Comparison of ENCODE assay signal across 1 cellular context in the genomic region with DNA sequence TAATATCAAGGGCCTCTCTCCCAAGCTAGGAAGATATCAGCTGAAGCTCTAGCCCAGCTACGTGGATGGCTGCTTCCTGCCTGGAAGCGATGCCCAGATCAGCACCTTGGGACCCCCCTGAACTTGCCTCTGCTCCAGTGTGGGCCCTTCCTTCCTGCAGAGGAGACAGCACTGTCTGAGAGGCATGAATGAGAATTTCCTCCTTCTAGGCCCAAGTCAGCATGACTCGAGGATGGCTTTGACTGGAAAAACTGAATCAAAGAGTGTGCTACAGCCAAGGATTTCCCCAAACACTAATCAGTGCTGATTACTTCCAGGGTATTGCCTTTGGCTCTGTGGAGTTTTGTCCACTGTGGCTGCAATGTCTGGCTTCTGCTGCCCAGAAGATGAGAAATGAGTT.
TF ChIP-seq lines count a peak whose summit lies in the region.

No MANE protein-coding gene starts in this region.

TF ChIP-seq in GM23338, 12 proteins besides CTCF, POLR2A, EP300 and RAD21 (continued from another document):
- TF ChIP-seq, protein P1, sequence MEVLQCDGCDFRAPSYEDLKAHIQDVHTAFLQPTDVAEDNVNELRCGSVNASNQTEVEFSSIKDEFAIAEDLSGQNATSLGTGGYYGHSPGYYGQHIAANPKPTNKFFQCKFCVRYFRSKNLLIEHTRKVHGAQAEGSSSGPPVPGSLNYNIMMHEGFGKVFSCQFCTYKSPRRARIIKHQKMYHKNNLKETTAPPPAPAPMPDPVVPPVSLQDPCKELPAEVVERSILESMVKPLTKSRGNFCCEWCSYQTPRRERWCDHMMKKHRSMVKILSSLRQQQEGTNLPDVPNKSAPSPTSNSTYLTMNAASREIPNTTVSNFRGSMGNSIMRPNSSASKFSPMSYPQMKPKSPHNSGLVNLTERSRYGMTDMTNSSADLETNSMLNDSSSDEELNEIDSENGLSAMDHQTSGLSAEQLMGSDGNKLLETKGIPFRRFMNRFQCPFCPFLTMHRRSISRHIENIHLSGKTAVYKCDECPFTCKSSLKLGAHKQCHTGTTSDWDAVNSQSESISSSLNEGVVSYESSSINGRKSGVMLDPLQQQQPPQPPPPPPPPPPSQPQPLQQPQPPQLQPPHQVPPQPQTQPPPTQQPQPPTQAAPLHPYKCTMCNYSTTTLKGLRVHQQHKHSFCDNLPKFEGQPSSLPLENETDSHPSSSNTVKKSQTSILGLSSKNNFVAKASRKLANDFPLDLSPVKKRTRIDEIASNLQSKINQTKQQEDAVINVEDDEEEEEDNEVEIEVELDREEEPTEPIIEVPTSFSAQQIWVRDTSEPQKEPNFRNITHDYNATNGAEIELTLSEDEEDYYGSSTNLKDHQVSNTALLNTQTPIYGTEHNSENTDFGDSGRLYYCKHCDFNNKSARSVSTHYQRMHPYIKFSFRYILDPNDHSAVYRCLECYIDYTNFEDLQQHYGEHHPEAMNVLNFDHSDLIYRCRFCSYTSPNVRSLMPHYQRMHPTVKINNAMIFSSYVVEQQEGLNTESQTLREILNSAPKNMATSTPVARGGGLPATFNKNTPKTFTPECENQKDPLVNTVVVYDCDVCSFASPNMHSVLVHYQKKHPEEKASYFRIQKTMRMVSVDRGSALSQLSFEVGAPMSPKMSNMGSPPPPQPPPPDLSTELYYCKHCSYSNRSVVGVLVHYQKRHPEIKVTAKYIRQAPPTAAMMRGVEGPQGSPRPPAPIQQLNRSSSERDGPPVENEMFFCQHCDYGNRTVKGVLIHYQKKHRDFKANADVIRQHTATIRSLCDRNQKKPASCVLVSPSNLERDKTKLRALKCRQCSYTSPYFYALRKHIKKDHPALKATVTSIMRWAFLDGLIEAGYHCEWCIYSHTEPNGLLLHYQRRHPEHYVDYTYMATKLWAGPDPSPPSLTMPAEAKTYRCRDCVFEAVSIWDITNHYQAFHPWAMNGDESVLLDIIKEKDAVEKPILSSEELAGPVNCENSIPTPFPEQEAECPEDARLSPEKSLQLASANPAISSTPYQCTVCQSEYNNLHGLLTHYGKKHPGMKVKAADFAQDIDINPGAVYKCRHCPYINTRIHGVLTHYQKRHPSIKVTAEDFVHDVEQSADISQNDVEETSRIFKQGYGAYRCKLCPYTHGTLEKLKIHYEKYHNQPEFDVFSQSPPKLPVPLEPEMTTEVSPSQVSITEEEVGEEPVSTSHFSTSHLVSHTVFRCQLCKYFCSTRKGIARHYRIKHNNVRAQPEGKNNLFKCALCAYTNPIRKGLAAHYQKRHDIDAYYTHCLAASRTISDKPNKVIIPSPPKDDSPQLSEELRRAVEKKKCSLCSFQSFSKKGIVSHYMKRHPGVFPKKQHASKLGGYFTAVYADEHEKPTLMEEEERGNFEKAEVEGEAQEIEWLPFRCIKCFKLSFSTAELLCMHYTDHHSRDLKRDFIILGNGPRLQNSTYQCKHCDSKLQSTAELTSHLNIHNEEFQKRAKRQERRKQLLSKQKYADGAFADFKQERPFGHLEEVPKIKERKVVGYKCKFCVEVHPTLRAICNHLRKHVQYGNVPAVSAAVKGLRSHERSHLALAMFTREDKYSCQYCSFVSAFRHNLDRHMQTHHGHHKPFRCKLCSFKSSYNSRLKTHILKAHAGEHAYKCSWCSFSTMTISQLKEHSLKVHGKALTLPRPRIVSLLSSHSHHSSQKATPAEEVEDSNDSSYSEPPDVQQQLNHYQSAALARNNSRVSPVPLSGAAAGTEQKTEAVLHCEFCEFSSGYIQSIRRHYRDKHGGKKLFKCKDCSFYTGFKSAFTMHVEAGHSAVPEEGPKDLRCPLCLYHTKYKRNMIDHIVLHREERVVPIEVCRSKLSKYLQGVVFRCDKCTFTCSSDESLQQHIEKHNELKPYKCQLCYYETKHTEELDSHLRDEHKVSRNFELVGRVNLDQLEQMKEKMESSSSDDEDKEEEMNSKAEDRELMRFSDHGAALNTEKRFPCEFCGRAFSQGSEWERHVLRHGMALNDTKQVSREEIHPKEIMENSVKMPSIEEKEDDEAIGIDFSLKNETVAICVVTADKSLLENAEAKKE (CRISPR knock-in tag; IDR thresholded peaks at IDR 0.05), result no peak
